ENCODE assay signal across 20 cellular contexts in the genomic region with DNA sequence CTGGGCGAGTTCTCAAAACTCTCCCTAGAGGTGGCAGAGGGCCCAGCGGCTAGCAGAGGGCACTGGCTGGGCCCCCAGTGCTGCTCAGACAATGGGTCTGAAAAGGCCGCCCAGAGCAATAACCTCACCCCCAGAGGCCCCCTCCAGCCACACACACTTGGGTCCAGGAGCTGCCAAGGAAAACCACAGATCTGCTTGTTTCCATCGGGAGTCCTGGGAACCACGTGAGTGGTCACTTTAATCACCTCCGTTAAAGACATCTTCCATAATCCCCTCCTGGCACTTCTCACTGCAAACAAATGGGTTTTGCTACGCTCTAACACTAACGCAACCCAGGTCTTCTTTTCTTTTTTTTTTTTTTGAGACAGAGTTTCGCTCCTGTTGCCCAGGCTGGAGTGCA. TPM values are rescaled to one million over a fixed set of nuclear protein-coding genes. Genes with fewer than 3 reads are reported as not detected.
DNase-seq lines count a peak whose midpoint lies in the region; ATAC-seq and TF ChIP-seq lines count a peak whose summit lies in the region.
"Had no signal": no experiment of that assay in that cellular context is flagged by ENCODE, and none has a peak within 500 bp of the region (broad histone marks: within the 10 kb centered on the region; RNA-seq: fewer than 3 reads in every experiment).

No MANE protein-coding gene starts in this region.

- no peaks in the 10 kb centered on the region for H3K79me2 ChIP-seq in SK-N-SH (ENCODE audit: insufficient read depth)

- no peak for TF ChIP-seq RAD21 in SK-N-SH (IDR thresholded peaks at IDR 0.05; ENCODE audit: low read length)

- H3K9me3 Mint-ChIP-seq in nephron progenitor cell (peaks cover 8% of the 10 kb centered on the region), HFFc6 (no peaks in the 10 kb centered on the region)
- H3K9me3 Mint-ChIP-seq: CD4-positive, alpha-beta memory T cell had no signal

- H3K27me3 ChIP-seq in SK-N-SH (ENCODE audit: insufficient read depth) = no peaks in the 10 kb centered on the region
- H3K27me3 ChIP-seq: Peyer's patch had no signal

- 91% methylated on average over 8 of the region's 9 CpGs for WGBS in SK-N-SH (ENCODE audit: low lambda C conversion rate)

- H3K4me3 ChIP-seq in SK-N-SH (ENCODE audit: low read depth in 2 of 2, low read length in 1 of 2) = no peak overlapping the region
- H3K4me3 ChIP-seq: GM23338, Peyer's patch had no signal

- peaks cover 0 to 6% of the 10 kb centered on the region in 2 experiments for H3K36me3 ChIP-seq in SK-N-SH (replicated peaks in 1 of 2; ENCODE audit: control insufficient read depth in 1 of 2, insufficient read depth in 2 of 2, low read length in 1 of 2)

- H2AFZ ChIP-seq in SK-N-SH (ENCODE audit: low read depth) = no peak overlapping the region
- H2AFZ ChIP-seq: GM23338 had no signal

- no peaks in the 10 kb centered on the region for H3K9me3 ChIP-seq in SK-N-SH
- H3K9me3 ChIP-seq: Peyer's patch had no signal

- H3K4me1 Mint-ChIP-seq in nephron progenitor cell (peaks cover 29% of the 10 kb centered on the region), HFFc6 (ENCODE audit: low read depth) (peaks cover 18% of the 10 kb centered on the region)

- ATAC-seq in SK-N-SH treated with all-trans-retinoic acid at 6 μM for 48 hours = no peak
- no peak for ATAC-seq in stimulated activated naive CD8-positive, alpha-beta T cell treated with anti-CD3 and anti-CD28 coated beads, Interleukin-15, Interleukin-2, amounts not matched to agents 100 U/mL and 50 U/mL, for 24 hours
- ATAC-seq in GM21381 (IDR thresholded peaks at IDR 0.05; ENCODE audit: unreplicated experiment) = no peak
- ATAC-seq: GM23338 had no signal

- H3K27ac ChIP-seq in SK-N-SH (ENCODE audit: low read depth in 2 of 2, low read length in 1 of 2) = no peak overlapping the region
- H3K27ac ChIP-seq: 22Rv1, Peyer's patch had no signal

- H3K4me1 ChIP-seq in SK-N-SH (ENCODE audit: control insufficient read depth in 1 of 2, insufficient read depth in 2 of 2, low read depth in 1 of 2, low read length in 1 of 2) = peaks cover 0 to 12% of the 10 kb centered on the region in 2 experiments; a peak in 1 of 4 replicates
- H3K4me1 ChIP-seq: Peyer's patch had no signal

- no peaks in the 10 kb centered on the region for H3K9me2 ChIP-seq in SK-N-SH

- H3K36me3 Mint-ChIP-seq in nephron progenitor cell (ENCODE audit: low read depth) = peaks cover 38% of the 10 kb centered on the region
- peaks cover 7% of the 10 kb centered on the region; the same call in 1 of the 2 replicates for H3K36me3 Mint-ChIP-seq in HFFc6 (ENCODE audit: low read depth)

- peaks cover 3% of the 10 kb centered on the region for H3K27me3 Mint-ChIP-seq in nephron progenitor cell (ENCODE audit: low read depth, poor library complexity)
- peaks cover 1% of the 10 kb centered on the region; the same call in 1 of the 2 replicates for H3K27me3 Mint-ChIP-seq in HFFc6 (ENCODE audit: insufficient read depth)
- H3K27me3 Mint-ChIP-seq: B cell; CD4-positive, alpha-beta memory T cell had no signal

- intact Hi-C loops in posterior vena cava (cut with DNase I) = no loop called here

- POLR2A ChIA-PET in SK-N-SH (lab: Yijun Ruan, JAX) = no interaction called here

- CTCF ChIA-PET in SK-N-SH (lab: Yijun Ruan, JAX) = no interaction called here

- no peak for TF ChIP-seq EP300 in SK-N-SH (IDR thresholded peaks at IDR 0.05; ENCODE audit: borderline replicate concordance in 1 of 2, low read depth in 1 of 2, low read length in 1 of 2)

- H3K4me3 Mint-ChIP-seq in nephron progenitor cell (no peak overlapping the region), HFFc6 (no peak overlapping the region)
- H3K4me3 Mint-ChIP-seq: B cell; CD4-positive, alpha-beta memory T cell; GM23338 had no signal

- no peaks in the 10 kb centered on the region for H4K20me1 ChIP-seq in SK-N-SH (ENCODE audit: insufficient read depth)

- DNase-seq in SK-N-SH (peak; percentile 38), astrocyte of the hippocampus (ENCODE audit: low read depth, low spot score) (peak; percentile 40), nephron progenitor cell (no peak), HFFc6 (no peak), posterior vena cava (ENCODE audit: low spot score) (no peak)
- DNase-seq in stimulated activated naive CD8-positive, alpha-beta T cell treated with anti-CD3 and anti-CD28 coated beads, Interleukin-15, Interleukin-2, amounts not matched to agents 100 U/mL and 50 U/mL, for 24 hours = no peak
- DNase-seq: CD4-positive, alpha-beta memory T cell; DMS79 treated with DMSO at 0.1 percent for 48 hours; MV-4-11; NCI-H1417 treated with DMSO at 0.1 percent for 48 hours; NCI-H1930; NCI-H446; NCI-H748 treated with DMSO at 0.1 percent for 48 hours; Peyer's patch; Right ventricle myocardium superior had no signal

- H3F3A ChIP-seq in SK-N-SH (replicated peaks; ENCODE audit: insufficient read depth) = no peaks in the 10 kb centered on the region

- H3K4me2 ChIP-seq in SK-N-SH = no peak overlapping the region
- H3K4me2 ChIP-seq: GM23338 had no signal

- no peak overlapping the region for H3K9ac ChIP-seq in SK-N-SH

- no peak for TF ChIP-seq CTCF in SK-N-SH (IDR thresholded peaks at IDR 0.05)
- no peak for TF ChIP-seq CTCF in nephron progenitor cell (IDR thresholded peaks at IDR 0.05)
- TF ChIP-seq CTCF in HFFc6 (IDR thresholded peaks at IDR 0.05) = no peak

- peak overlapping the region; percentile 50 for H3K27ac Mint-ChIP-seq in nephron progenitor cell
- no peak overlapping the region; the same call in 1 of the 2 replicates for H3K27ac Mint-ChIP-seq in HFFc6
- H3K27ac Mint-ChIP-seq: B cell, GM23338 had no signal

TF ChIP-seq in SK-N-SH, 30 proteins besides CTCF, POLR2A, EP300 and RAD21 (continues in another document):
- TF ChIP-seq, protein P1, sequence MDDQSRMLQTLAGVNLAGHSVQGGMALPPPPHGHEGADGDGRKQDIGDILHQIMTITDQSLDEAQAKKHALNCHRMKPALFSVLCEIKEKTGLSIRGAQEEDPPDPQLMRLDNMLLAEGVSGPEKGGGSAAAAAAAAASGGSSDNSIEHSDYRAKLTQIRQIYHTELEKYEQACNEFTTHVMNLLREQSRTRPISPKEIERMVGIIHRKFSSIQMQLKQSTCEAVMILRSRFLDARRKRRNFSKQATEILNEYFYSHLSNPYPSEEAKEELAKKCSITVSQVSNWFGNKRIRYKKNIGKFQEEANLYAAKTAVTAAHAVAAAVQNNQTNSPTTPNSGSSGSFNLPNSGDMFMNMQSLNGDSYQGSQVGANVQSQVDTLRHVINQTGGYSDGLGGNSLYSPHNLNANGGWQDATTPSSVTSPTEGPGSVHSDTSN (IDR thresholded peaks at IDR 0.05) = no peak

TF ChIP-seq in SK-N-SH treated with all-trans-retinoic acid at 6 μM for 48 hours, 23 proteins besides CTCF, POLR2A, EP300 and RAD21 (continues in another document):
- no peak for TF ChIP-seq ESRRG (CRISPR knock-in tag; IDR thresholded peaks at IDR 0.05)
- TF ChIP-seq TOX (CRISPR knock-in tag; IDR thresholded peaks at IDR 0.05; ENCODE audit: borderline replicate concordance) = no peak
- TF ChIP-seq ZC3H10 (CRISPR knock-in tag; IDR thresholded peaks at IDR 0.05) = no peak
- TF ChIP-seq ZNF8 (CRISPR knock-in tag; IDR thresholded peaks at IDR 0.05) = no peak
- TF ChIP-seq ARNTL (CRISPR knock-in tag; IDR thresholded peaks at IDR 0.05; ENCODE audit: borderline replicate concordance, low read depth) = no peak
- TF ChIP-seq, protein P2, sequence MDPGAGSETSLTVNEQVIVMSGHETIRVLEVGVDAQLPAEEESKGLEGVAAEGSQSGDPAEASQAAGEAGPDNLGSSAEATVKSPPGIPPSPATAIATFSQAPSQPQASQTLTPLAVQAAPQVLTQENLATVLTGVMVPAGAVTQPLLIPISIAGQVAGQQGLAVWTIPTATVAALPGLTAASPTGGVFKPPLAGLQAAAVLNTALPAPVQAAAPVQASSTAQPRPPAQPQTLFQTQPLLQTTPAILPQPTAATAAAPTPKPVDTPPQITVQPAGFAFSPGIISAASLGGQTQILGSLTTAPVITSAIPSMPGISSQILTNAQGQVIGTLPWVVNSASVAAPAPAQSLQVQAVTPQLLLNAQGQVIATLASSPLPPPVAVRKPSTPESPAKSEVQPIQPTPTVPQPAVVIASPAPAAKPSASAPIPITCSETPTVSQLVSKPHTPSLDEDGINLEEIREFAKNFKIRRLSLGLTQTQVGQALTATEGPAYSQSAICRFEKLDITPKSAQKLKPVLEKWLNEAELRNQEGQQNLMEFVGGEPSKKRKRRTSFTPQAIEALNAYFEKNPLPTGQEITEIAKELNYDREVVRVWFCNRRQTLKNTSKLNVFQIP (CRISPR knock-in tag; IDR thresholded peaks at IDR 0.05; ENCODE audit: borderline replicate concordance, low read depth) = no peak
- no peak for TF ChIP-seq RARB (CRISPR knock-in tag; IDR thresholded peaks at IDR 0.05)

RNA-seq across cellular contexts. Expression of a gene that starts 30.0 kb away (rescaled TPM):
- polyA plus RNA-seq in SK-N-SH (2012; rRNA removed) = 79.5 and 98.1 TPM in 2 replicates
- 69.1 and 83.0 TPM in 2 replicates for polyA plus RNA-seq in SK-N-SH (2012; cell fraction: cytosol; rRNA removed)
- polyA plus RNA-seq in SK-N-SH (2012; cell fraction: nucleus; rRNA removed) = 53.9 and 64.3 TPM in 2 replicates
- total RNA-seq in HFFc6 (2021; fragmentation: NEBNext Ultra II Directional; extraction: Animal tissue kit (Norgen Biotek cat#: 25700)) = 10 to 100 TPM; 35.6 to 57.6 (median 45.9) TPM
- total RNA-seq in posterior vena cava = 10 to 100 TPM; 12.4 to 18.6 TPM

RNA-seq across cellular contexts. Expression of a gene that starts 30.0 kb away (rescaled TPM):
- 30.7 and 34.8 TPM in 2 replicates for polyA plus RNA-seq in SK-N-SH (2012; rRNA removed)
- 36.0 and 37.6 TPM in 2 replicates for polyA plus RNA-seq in SK-N-SH (2012; cell fraction: cytosol; rRNA removed)
- polyA plus RNA-seq in SK-N-SH (2012; cell fraction: nucleus; rRNA removed) = 13.9 and 18.7 TPM in 2 replicates
- 10 to 100 TPM; 25.9 to 30.5 (median 27.5) TPM for total RNA-seq in HFFc6 (2021; fragmentation: NEBNext Ultra II Directional; extraction: Animal tissue kit (Norgen Biotek cat#: 25700))
- total RNA-seq in posterior vena cava = 10 to 100 TPM; 12.3 to 15.6 TPM

RNA-seq across cellular contexts. Expression of a gene that starts 39.3 kb away (rescaled TPM):
- polyA plus RNA-seq in SK-N-SH (2012; rRNA removed) = 28.7 and 46.2 TPM in 2 replicates
- 20.4 and 23.6 TPM in 2 replicates for polyA plus RNA-seq in SK-N-SH (2012; cell fraction: cytosol; rRNA removed)
- 29.9 and 64.7 TPM in 2 replicates for polyA plus RNA-seq in SK-N-SH (2012; cell fraction: nucleus; rRNA removed)
- total RNA-seq in HFFc6 (2021; fragmentation: NEBNext Ultra II Directional; extraction: Animal tissue kit (Norgen Biotek cat#: 25700)) = 10 to 100 TPM; 34.6 to 44.8 (median 40.2) TPM
- total RNA-seq in posterior vena cava = 10 to 100 TPM; 17.3 to 24.7 TPM

RNA-seq across cellular contexts. Expression of a gene that starts 42.2 kb away (rescaled TPM):
- 20.6 and 21.1 TPM in 2 replicates for polyA plus RNA-seq in SK-N-SH (2012; rRNA removed)
- 13.3 and 15.9 TPM in 2 replicates for polyA plus RNA-seq in SK-N-SH (2012; cell fraction: cytosol; rRNA removed)
- polyA plus RNA-seq in SK-N-SH (2012; cell fraction: nucleus; rRNA removed) = 25.3 and 31.1 TPM in 2 replicates
- total RNA-seq in HFFc6 (2021; fragmentation: NEBNext Ultra II Directional; extraction: Animal tissue kit (Norgen Biotek cat#: 25700)) = 10 to 100 TPM; 44.6 to 67.4 (median 61.9) TPM
- 10 to 100 TPM; 34.2 to 35.9 TPM for total RNA-seq in posterior vena cava

Comparison
In these comparisons a context has a peak if more than half of its experiments do, and no peak if none do; other contexts are left out.
1. DNase-seq: peak in SK-N-SH (single experiment) and astrocyte of the hippocampus (single experiment); none in nephron progenitor cell (single experiment), stimulated activated naive CD8-positive, alpha-beta T cell treated with anti-CD3 and anti-CD28 coated beads, Interleukin-15, Interleukin-2, amounts not matched to agents 100 U/mL and 50 U/mL, for 24 hours (single experiment), HFFc6 (single experiment) and posterior vena cava (single experiment).